8 cellular contexts compared by ENCODE assay signal in the genomic region with DNA sequence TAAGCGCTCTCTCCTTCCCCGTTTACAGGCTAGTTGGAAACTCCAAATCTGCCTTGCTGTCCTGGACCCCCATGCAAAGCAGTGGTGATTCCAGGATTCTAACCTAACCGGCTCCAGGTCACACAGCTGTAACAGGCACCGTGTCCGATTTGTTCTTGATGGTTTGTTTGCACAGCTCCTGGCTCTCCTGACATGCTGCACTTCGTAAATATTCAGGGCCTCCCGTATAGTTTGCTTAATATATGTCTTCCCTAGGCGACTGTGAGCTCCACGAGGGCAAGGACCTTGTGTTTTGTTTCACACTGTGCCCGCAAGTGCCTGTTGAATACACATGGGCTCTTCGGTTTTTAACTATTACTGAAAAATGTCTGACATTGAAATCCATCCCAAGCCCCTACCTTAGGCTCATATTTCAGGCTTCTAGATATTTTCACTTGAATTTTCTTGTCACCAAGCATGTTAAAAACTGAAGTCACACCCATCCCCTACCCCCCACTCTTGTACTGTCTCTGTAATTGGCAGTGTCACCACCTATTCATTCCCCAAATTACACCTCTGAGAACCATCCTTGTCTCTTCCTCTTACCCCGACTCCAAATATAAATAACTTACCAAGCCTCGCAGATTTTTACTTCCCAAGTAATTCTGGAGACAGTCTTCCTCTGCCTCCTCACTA. TPM values are rescaled to one million over a fixed set of nuclear protein-coding genes. Genes with fewer than 3 reads are reported as not detected.
A peak's percentile ranks its signal among the peaks of the same experiment; 100 is the strongest.
DNase-seq lines count a peak whose midpoint lies in the region; ATAC-seq and TF ChIP-seq lines count a peak whose summit lies in the region.

No MANE protein-coding gene starts in this region.

- H3K27me3 ChIP-seq in ovary: no peaks in the 10 kb centered on the region

- no peak for TF ChIP-seq EP300 in ovary (IDR thresholded peaks at IDR 0.05)

- ATAC-seq in HG02678 (IDR thresholded peaks at IDR 0.05; ENCODE audit: unreplicated experiment) (no peak), GM19467 (IDR thresholded peaks at IDR 0.05; ENCODE audit: unreplicated experiment) (no peak)

- TF ChIP-seq POLR2A in ovary (IDR thresholded peaks at IDR 0.05): no peak

- H3K27ac ChIP-seq in coronary artery (peak overlapping the region; percentile 96), ovary (peak overlapping the region; percentile 75 to 92)

- intact Hi-C loops in ovary (cut with DNase I): no loop called here

- DNase-seq in GM12864 (ENCODE audit: low read depth) (no peak), NCI-H146 treated with DMSO at 0.1 percent for 48 hours (lab: John Stamatoyannopoulos, UW; ENCODE audit: unreplicated experiment) (peak; percentile 66), coronary artery (ENCODE audit: low spot score) (no peak), ovary (no peak), mesenteric fat pad (ENCODE audit: low spot score) (no peak), cerebellar nuclear complex (lab: John Stamatoyannopoulos, UW) (no peak)

- WGBS in ovary, 3 donors: 11 to 28% (median 15%) methylated on average over 13 of the region's 13 CpGs

- H3K4me3 ChIP-seq in GM12864 (ENCODE audit: low read depth, low read length) (peak overlapping the region; percentile 73), coronary artery (peak overlapping the region; percentile 91), ovary (peak overlapping the region; percentile 85)

- H3K4me1 ChIP-seq in ovary (ENCODE audit: insufficient read depth): peaks cover 13% of the 10 kb centered on the region

- no peak for TF ChIP-seq CTCF in GM12864 (IDR thresholded peaks at IDR 0.05; ENCODE audit: low read depth, low read length, missing control alignments)
- no peak for TF ChIP-seq CTCF in coronary artery (IDR thresholded peaks at IDR 0.05)
- no peak for TF ChIP-seq CTCF in ovary (IDR thresholded peaks at IDR 0.05)

- no peaks in the 10 kb centered on the region for H3K36me3 ChIP-seq in ovary

- no peaks in the 10 kb centered on the region for H3K9me3 ChIP-seq in ovary

RNA-seq across cellular contexts. Expression of gene PUM2, which starts 1.0 kb away (rescaled TPM):
- total RNA-seq in ovary: 100 to 1,000 TPM in 4 of 7 donors, 10 to 100 TPM in 3; 49.3 to 148 (median 106) TPM
- 10 to 100 TPM; 40.3 to 49.5 TPM for polyA plus RNA-seq in ovary
- total RNA-seq in mesenteric fat pad: 74.2 TPM
